In the genomic region with DNA sequence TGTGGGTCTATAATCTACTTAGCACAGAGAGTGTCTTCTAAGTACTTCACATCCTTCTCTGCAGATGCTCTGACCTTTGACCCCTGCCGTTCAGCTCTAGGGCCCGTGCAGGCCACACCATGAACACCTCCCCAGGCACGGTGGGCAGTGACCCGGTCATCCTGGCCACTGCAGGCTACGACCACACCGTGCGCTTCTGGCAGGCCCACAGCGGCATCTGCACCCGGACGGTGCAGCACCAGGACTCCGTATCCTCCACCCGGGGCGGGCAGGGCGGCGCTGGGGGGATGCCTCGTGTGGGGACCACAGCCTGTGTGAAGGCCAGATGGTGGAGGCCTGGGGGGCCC, we compare ENCODE assay signal across 6 cellular contexts. TPM values are rescaled to one million over a fixed set of nuclear protein-coding genes. Genes with fewer than 3 reads are reported as not detected.
DNase-seq lines count a peak whose midpoint lies in the region; ATAC-seq and TF ChIP-seq lines count a peak whose summit lies in the region.

No MANE protein-coding gene starts in this region.

- POLR2A ChIA-PET in A673 (lab: Charles Lee; ENCODE audit: low non-redundant PET), result no interaction called here

- H3K9me3 Mint-ChIP-seq in natural killer cell treated with Interleukin-12 subunit alpha and Interleukin-12 subunit beta and Interleukin-15 and Interleukin-18, amount 100 ng/mL, for 72 hours, result no peaks in the 10 kb centered on the region

- TSS peak; percentile 50 for BruUV-seq in A673 (replicated peaks; lab: Mats Ljungman, UMichigan)

- CTCF ChIA-PET in A673 (lab: Charles Lee), result interaction anchor here (0.6 kb wide), 1 partner anchor 20 kb away, joined by 4 read pairs; no protein-coding TSS in a partner anchor

- in situ Hi-C loops in astrocyte of the spinal cord (cut with HindIII; ENCODE audit: low sequenced_read_pairs), result no loop called here

- DNase-seq in A673 (ENCODE audit: low spot score), result no peak
- no peak for DNase-seq in HFF-Myc (ENCODE audit: extremely low read depth, low read depth)
- DNase-seq in astrocyte of the spinal cord (ENCODE audit: low read depth, low spot score), result no peak
- DNase-seq in natural killer cell treated with Interleukin-12 subunit alpha and Interleukin-12 subunit beta and Interleukin-15 and Interleukin-18, amount 100 ng/mL, for 72 hours (ENCODE audit: low spot score), result no peak
- no peak for DNase-seq in amniotic stem cell (lab: John Stamatoyannopoulos, UW)
- DNase-seq in activated CD4-positive, CD25-positive, alpha-beta regulatory T cell (lab: John Stamatoyannopoulos, UW), result no peak

- H3K36me3 ChIP-seq in A673 (ENCODE audit: insufficient read depth, low read length, poor library complexity, severe bottlenecking), result peaks cover 31% of the 10 kb centered on the region

- H3K27me3 ChIP-seq in A673 (replicated peaks; ENCODE audit: insufficient read depth, low read depth, low read length, poor library complexity), result no peaks in the 10 kb centered on the region

- H3K27ac Mint-ChIP-seq in natural killer cell treated with Interleukin-12 subunit alpha and Interleukin-12 subunit beta and Interleukin-15 and Interleukin-18, amount 100 ng/mL, for 72 hours, result peak overlapping the region; percentile 59 to 71

- H3K36me3 Mint-ChIP-seq in natural killer cell treated with Interleukin-12 subunit alpha and Interleukin-12 subunit beta and Interleukin-15 and Interleukin-18, amount 100 ng/mL, for 72 hours, result peaks cover 6% of the 10 kb centered on the region

- ATAC-seq in natural killer cell treated with Interleukin-12 subunit alpha and Interleukin-12 subunit beta and Interleukin-15 and Interleukin-18, amount 100 ng/mL, for 72 hours, result peak in 1 of 2 donors; percentile 7

- H3K27ac ChIP-seq in A673 (ENCODE audit: low read depth, low read length, poor library complexity, severe bottlenecking), result peak overlapping the region; percentile 92

- peaks cover 14% of the 10 kb centered on the region for H3K4me1 ChIP-seq in A673 (ENCODE audit: insufficient read depth, low read length, poor library complexity, severe bottlenecking)

- TF ChIP-seq CTCF in A673 (conservative IDR thresholded peaks at IDR 0.05; ENCODE audit: low read depth, low read length), result no peak
- no peak for TF ChIP-seq CTCF in HFF-Myc (IDR thresholded peaks at IDR 0.05; ENCODE audit: low read depth, low read length, missing control alignments)
- TF ChIP-seq CTCF in astrocyte of the spinal cord (IDR thresholded peaks at IDR 0.05; ENCODE audit: low read depth, low read length), result no peak

- H3K27me3 Mint-ChIP-seq in natural killer cell treated with Interleukin-12 subunit alpha and Interleukin-12 subunit beta and Interleukin-15 and Interleukin-18, amount 100 ng/mL, for 72 hours, result no peaks in the 10 kb centered on the region

- peak overlapping the region; percentile 86 for H3K4me3 Mint-ChIP-seq in natural killer cell treated with Interleukin-12 subunit alpha and Interleukin-12 subunit beta and Interleukin-15 and Interleukin-18, amount 100 ng/mL, for 72 hours

- no peaks in the 10 kb centered on the region for H3K9me3 ChIP-seq in A673 (ENCODE audit: low read depth, low read length, poor library complexity, severe bottlenecking)

- H3K4me3 ChIP-seq in A673 (ENCODE audit: low read depth, low read length, poor library complexity, severe bottlenecking), result peak overlapping the region; percentile 74
- H3K4me3 ChIP-seq in HFF-Myc (replicated peaks; ENCODE audit: low read depth, low read length), result peak overlapping the region; percentile 84
- peak overlapping the region; percentile 80 for H3K4me3 ChIP-seq in astrocyte of the spinal cord (ENCODE audit: low read depth, low read length)

- H3K4me1 Mint-ChIP-seq in natural killer cell treated with Interleukin-12 subunit alpha and Interleukin-12 subunit beta and Interleukin-15 and Interleukin-18, amount 100 ng/mL, for 72 hours (ENCODE audit: low read depth in 2 of 2), result peaks cover 21% of the 10 kb centered on the region in 2 donors

- intact Hi-C loops in A673 (cut with micrococcal nuclease; ENCODE audit: unreplicated experiment), result no loop called here

RNA-seq across cellular contexts. Expression of a gene that starts 0.7 kb away (rescaled TPM):
- 58.3 and 58.8 TPM in 2 replicates for total RNA-seq in A673 (2021)
- total RNA-seq in natural killer cell treated with Interleukin-12 subunit alpha and Interleukin-12 subunit beta and Interleukin-15 and Interleukin-18, amount 100 ng/mL, for 72 hours, result 10 to 100 TPM; 31.2 to 68.9 TPM

RNA-seq across cellular contexts. Expression of a gene that starts 4.7 kb away (rescaled TPM):
- 16.0 and 18.6 TPM in 2 replicates for total RNA-seq in A673 (2021)
- total RNA-seq in natural killer cell treated with Interleukin-12 subunit alpha and Interleukin-12 subunit beta and Interleukin-15 and Interleukin-18, amount 100 ng/mL, for 72 hours, result 10 to 100 TPM in 1 of 2 donors, 1 to 10 TPM in 1; 6.2 to 23.7 TPM

RNA-seq across cellular contexts. Expression of a gene that starts 8.7 kb away (rescaled TPM):
- 26.5 TPM in 2 replicates for total RNA-seq in A673 (2021)
- 10 to 100 TPM; 18.8 to 39.8 TPM for total RNA-seq in natural killer cell treated with Interleukin-12 subunit alpha and Interleukin-12 subunit beta and Interleukin-15 and Interleukin-18, amount 100 ng/mL, for 72 hours

RNA-seq across cellular contexts. Expression of a gene that starts 9.5 kb away (rescaled TPM):
- 1.1 and 3.8 TPM in 2 replicates for total RNA-seq in A673 (2021)
- under 1 TPM; 0.14 to 0.26 TPM for total RNA-seq in natural killer cell treated with Interleukin-12 subunit alpha and Interleukin-12 subunit beta and Interleukin-15 and Interleukin-18, amount 100 ng/mL, for 72 hours

RNA-seq across cellular contexts. Expression of a gene that starts 17.5 kb away (rescaled TPM):
- 36.0 and 41.6 TPM in 2 replicates for total RNA-seq in A673 (2021)
- 10 to 100 TPM; 27.5 to 51.8 TPM for total RNA-seq in natural killer cell treated with Interleukin-12 subunit alpha and Interleukin-12 subunit beta and Interleukin-15 and Interleukin-18, amount 100 ng/mL, for 72 hours
